ENCODE assay signal across 7 cellular contexts in the genomic region with DNA sequence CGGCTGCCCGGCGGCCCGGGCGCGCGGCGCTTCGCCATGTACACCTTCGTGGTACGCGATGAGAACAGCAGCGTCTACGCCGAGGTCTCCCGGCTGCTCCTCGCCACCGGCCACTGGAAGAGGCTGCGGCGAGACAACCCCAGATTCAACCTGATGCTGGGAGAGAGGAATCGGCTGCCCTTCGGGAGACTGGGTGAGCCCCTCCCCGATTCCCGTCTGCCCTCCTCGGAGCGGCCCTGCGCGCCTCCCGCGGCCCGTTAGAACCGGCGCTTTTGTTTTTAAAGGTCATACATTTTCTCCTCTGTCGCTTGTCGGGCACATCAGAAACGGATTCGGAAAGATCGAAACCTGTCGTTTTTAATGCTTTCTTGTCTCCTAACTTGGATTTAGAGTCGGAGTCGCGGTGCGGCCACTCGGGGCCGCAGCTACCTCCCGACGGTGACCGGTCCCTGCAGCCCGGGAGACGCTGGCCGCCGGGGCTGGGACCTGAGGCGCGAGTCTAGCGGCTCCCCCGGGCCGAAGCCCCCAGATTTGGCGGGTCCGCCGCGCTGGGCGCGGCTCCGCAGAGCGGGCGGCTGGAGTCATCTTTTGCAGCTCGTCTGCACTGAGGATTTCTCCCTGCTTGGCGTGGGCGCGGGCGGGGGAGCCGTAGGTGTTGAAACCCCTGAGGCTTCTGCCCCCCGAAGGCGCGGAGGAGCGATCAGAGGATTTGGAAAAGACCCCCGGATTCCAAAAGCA. TPM values are rescaled to one million over a fixed set of nuclear protein-coding genes. Genes with fewer than 3 reads are reported as not detected.
DNase-seq lines count a peak whose midpoint lies in the region; ATAC-seq and TF ChIP-seq lines count a peak whose summit lies in the region.

No MANE protein-coding gene starts in this region.

- TF ChIP-seq CTCF in GM12865 (IDR thresholded peaks at IDR 0.05; ENCODE audit: insufficient read depth, low read depth, low read length, missing control alignments) (no peak), tibial artery (IDR thresholded peaks at IDR 0.05) (no peak)

- DNase-seq in GM12865 (ENCODE audit: low read depth) (peak; percentile 42), NCI-H345 treated with DMSO at 0.1 percent for 48 hours (lab: John Stamatoyannopoulos, UW; ENCODE audit: unreplicated experiment) (peak; percentile 48), fibroblast of gingiva (ENCODE audit: low read depth) (peak; percentile 36), tibial artery (no peak)
- peak; percentile 19 for DNase-seq in activated T-helper 1 cell treated with anti-CD3 and anti-CD28 coated beads, Interleukin-12 subunit alpha, Interleukin-12 subunit beta, Interleukin-2, Interleukin-4 antibody, amounts not matched to agents 30 ng/mL and 10 ng/mL and 1 ng/mL, durations not matched to agents 14 hours and 24 hours and 36 hours (ENCODE audit: low spot score)
- DNase-seq in naive thymus-derived CD8-positive, alpha-beta T cell = peak; percentile 2 to 66 (median 22)

- H3K4me1 Mint-ChIP-seq in activated T-helper 1 cell treated with anti-CD3 and anti-CD28 coated beads, Interleukin-12 subunit alpha, Interleukin-12 subunit beta, Interleukin-2, Interleukin-4 antibody, amounts not matched to agents 30 ng/mL and 10 ng/mL and 1 ng/mL, durations not matched to agents 14 hours and 24 hours and 36 hours (ENCODE audit: low read depth) = peaks cover 51% of the 10 kb centered on the region
- H3K4me1 Mint-ChIP-seq in naive thymus-derived CD8-positive, alpha-beta T cell = peaks cover 18 to 44% (median 24%) of the 10 kb centered on the region in 4 donors

- H3K4me3 ChIP-seq in GM12865 (ENCODE audit: low read depth, low read length) (peak overlapping the region; percentile 97), tibial artery (peak overlapping the region; percentile 64 to 73)

- peaks cover 2% of the 10 kb centered on the region for H3K27me3 Mint-ChIP-seq in activated T-helper 1 cell treated with anti-CD3 and anti-CD28 coated beads, Interleukin-12 subunit alpha, Interleukin-12 subunit beta, Interleukin-2, Interleukin-4 antibody, amounts not matched to agents 30 ng/mL and 10 ng/mL and 1 ng/mL, durations not matched to agents 14 hours and 24 hours and 36 hours (ENCODE audit: insufficient read depth)
- H3K27me3 Mint-ChIP-seq in naive thymus-derived CD8-positive, alpha-beta T cell = peaks cover 0 to 1% (median 0%) of the 10 kb centered on the region in 5 donors

- no peaks in the 10 kb centered on the region for H3K9me3 ChIP-seq in tibial artery

- H3K4me3 Mint-ChIP-seq in activated T-helper 1 cell treated with anti-CD3 and anti-CD28 coated beads, Interleukin-12 subunit alpha, Interleukin-12 subunit beta, Interleukin-2, Interleukin-4 antibody, amounts not matched to agents 30 ng/mL and 10 ng/mL and 1 ng/mL, durations not matched to agents 14 hours and 24 hours and 36 hours = peak overlapping the region; percentile 93
- H3K4me3 Mint-ChIP-seq in naive thymus-derived CD8-positive, alpha-beta T cell = peak overlapping the region; percentile 85 to 96 (median 93)

- no peaks in the 10 kb centered on the region for H3K9me3 Mint-ChIP-seq in activated T-helper 1 cell treated with anti-CD3 and anti-CD28 coated beads, Interleukin-12 subunit alpha, Interleukin-12 subunit beta, Interleukin-2, Interleukin-4 antibody, amounts not matched to agents 30 ng/mL and 10 ng/mL and 1 ng/mL, durations not matched to agents 14 hours and 24 hours and 36 hours
- no peaks in the 10 kb centered on the region for H3K9me3 Mint-ChIP-seq in naive thymus-derived CD8-positive, alpha-beta T cell

- H3K36me3 Mint-ChIP-seq in activated T-helper 1 cell treated with anti-CD3 and anti-CD28 coated beads, Interleukin-12 subunit alpha, Interleukin-12 subunit beta, Interleukin-2, Interleukin-4 antibody, amounts not matched to agents 30 ng/mL and 10 ng/mL and 1 ng/mL, durations not matched to agents 14 hours and 24 hours and 36 hours (ENCODE audit: low read depth) = peaks cover 22% of the 10 kb centered on the region
- H3K36me3 Mint-ChIP-seq in naive thymus-derived CD8-positive, alpha-beta T cell = no peaks in the 10 kb centered on the region

- H3K27me3 ChIP-seq in tibial artery = no peaks in the 10 kb centered on the region

- H3K27ac ChIP-seq in tibial artery = peak overlapping the region; percentile 80 to 88

- POLR2A ChIA-PET in naive thymus-derived CD8-positive, alpha-beta T cell (lab: Charles Lee) = interaction anchor here (0.5 to 1.5 kb wide), 2 partner anchors 102 to 107 kb away, joined by 4 to 7 read pairs; a partner anchor contains a TSS

- ATAC-seq in HG02642 (IDR thresholded peaks at IDR 0.05; ENCODE audit: poor library complexity, unreplicated experiment) = peak; percentile 10
- peak; percentile 7 to 18 for ATAC-seq in naive thymus-derived CD8-positive, alpha-beta T cell

- no peaks in the 10 kb centered on the region for H3K36me3 ChIP-seq in tibial artery

- peak overlapping the region; percentile 91 for H3K27ac Mint-ChIP-seq in activated T-helper 1 cell treated with anti-CD3 and anti-CD28 coated beads, Interleukin-12 subunit alpha, Interleukin-12 subunit beta, Interleukin-2, Interleukin-4 antibody, amounts not matched to agents 30 ng/mL and 10 ng/mL and 1 ng/mL, durations not matched to agents 14 hours and 24 hours and 36 hours
- H3K27ac Mint-ChIP-seq in naive thymus-derived CD8-positive, alpha-beta T cell = peak overlapping the region in 9 of 10 donors; percentile 52 to 94 (median 78)

- peaks cover 0 to 29% (median 18%) of the 10 kb centered on the region in 4 donors for H3K4me1 ChIP-seq in tibial artery

- intact Hi-C loops in activated T-helper 1 cell treated with anti-CD3 and anti-CD28 coated beads, Interleukin-12 subunit alpha, Interleukin-12 subunit beta, Interleukin-2, Interleukin-4 antibody, amounts not matched to agents 30 ng/mL and 10 ng/mL and 1 ng/mL, durations not matched to agents 14 hours and 24 hours and 36 hours (cut with micrococcal nuclease) = loop anchor here (5.0 kb wide), 5 partner anchors 225 to 360 kb away; a partner anchor contains a TSS
- intact Hi-C loops in tibial artery (cut with DNase I; ENCODE audit: low total_unique reads) = loop anchor here (2.0 to 5.0 kb wide), 3 partner anchors 60 to 165 kb away; a partner anchor contains a TSS

RNA-seq across cellular contexts. Expression of a gene that starts 0.5 kb away (rescaled TPM):
- total RNA-seq in activated T-helper 1 cell treated with anti-CD3 and anti-CD28 coated beads, Interleukin-12 subunit alpha, Interleukin-12 subunit beta, Interleukin-2, Interleukin-4 antibody, amounts not matched to agents 30 ng/mL and 10 ng/mL and 1 ng/mL, durations not matched to agents 14 hours and 24 hours and 36 hours = 45.2 and 49.0 TPM in 2 replicates
- 10 to 100 TPM; 15.8 to 18.9 TPM for total RNA-seq in naive thymus-derived CD8-positive, alpha-beta T cell
- polyA plus RNA-seq in naive thymus-derived CD8-positive, alpha-beta T cell = 1 to 10 TPM; 1.7 to 3.3 (median 3.3) TPM

RNA-seq across cellular contexts. Expression of a gene that starts 49.0 kb away (rescaled TPM):
- total RNA-seq in activated T-helper 1 cell treated with anti-CD3 and anti-CD28 coated beads, Interleukin-12 subunit alpha, Interleukin-12 subunit beta, Interleukin-2, Interleukin-4 antibody, amounts not matched to agents 30 ng/mL and 10 ng/mL and 1 ng/mL, durations not matched to agents 14 hours and 24 hours and 36 hours = 15.8 and 16.5 TPM in 2 replicates
- 10 to 100 TPM; 32.4 to 37.5 TPM for total RNA-seq in naive thymus-derived CD8-positive, alpha-beta T cell
- 1 to 10 TPM in 2 of 3 donors, under 1 TPM in 1; 0.68 to 3.6 (median 3.6) TPM for polyA plus RNA-seq in naive thymus-derived CD8-positive, alpha-beta T cell

RNA-seq across cellular contexts. Expression of a gene that starts 59.8 kb away (rescaled TPM):
- total RNA-seq in activated T-helper 1 cell treated with anti-CD3 and anti-CD28 coated beads, Interleukin-12 subunit alpha, Interleukin-12 subunit beta, Interleukin-2, Interleukin-4 antibody, amounts not matched to agents 30 ng/mL and 10 ng/mL and 1 ng/mL, durations not matched to agents 14 hours and 24 hours and 36 hours = 75.6 and 78.4 TPM in 2 replicates
- total RNA-seq in naive thymus-derived CD8-positive, alpha-beta T cell = 10 to 100 TPM; 28.5 to 33.8 TPM
- 10 to 100 TPM; 14.9 to 23.8 (median 17.5) TPM for polyA plus RNA-seq in naive thymus-derived CD8-positive, alpha-beta T cell

Comparison
In these comparisons a context has a peak if more than half of its experiments do, and no peak if none do; other contexts are left out.
1. DNase-seq: peak in GM12865 (single experiment), NCI-H345 treated with DMSO at 0.1 percent for 48 hours (single experiment), activated T-helper 1 cell treated with anti-CD3 and anti-CD28 coated beads, Interleukin-12 subunit alpha, Interleukin-12 subunit beta, Interleukin-2, Interleukin-4 antibody, amounts not matched to agents 30 ng/mL and 10 ng/mL and 1 ng/mL, durations not matched to agents 14 hours and 24 hours and 36 hours (single experiment), fibroblast of gingiva (single experiment) and naive thymus-derived CD8-positive, alpha-beta T cell (10 of 10); none in tibial artery (0 of 2).